Comparison of ENCODE assay signal across 1 cellular context in genomic region chr5:4901890-4902289, GRCh38.
TF ChIP-seq lines count a peak whose summit lies in the region.

No MANE protein-coding gene starts in this region.

TF ChIP-seq in GM23338, 12 proteins besides CTCF, POLR2A, EP300 and RAD21 (continued from another document):
- no peak for TF ChIP-seq ZNF462 (CRISPR knock-in tag; IDR thresholded peaks at IDR 0.05)
- no peak for TF ChIP-seq NANOG (IDR thresholded peaks at IDR 0.05; ENCODE audit: borderline replicate concordance)
- TF ChIP-seq STAT1 (IDR thresholded peaks at IDR 0.05; ENCODE audit: unreplicated experiment), result no peak
- no peak for TF ChIP-seq JUNB (IDR thresholded peaks at IDR 0.05; ENCODE audit: unreplicated experiment)
- no peak for TF ChIP-seq EZH2 (IDR thresholded peaks at IDR 0.05; ENCODE audit: low read depth, unreplicated experiment)
- TF ChIP-seq ETS1 (IDR thresholded peaks at IDR 0.05), result no peak
TF ChIP-seq in GM23338: peak in this region for 0.
